ENCODE assay signal across 28 cellular contexts in the genomic region with DNA sequence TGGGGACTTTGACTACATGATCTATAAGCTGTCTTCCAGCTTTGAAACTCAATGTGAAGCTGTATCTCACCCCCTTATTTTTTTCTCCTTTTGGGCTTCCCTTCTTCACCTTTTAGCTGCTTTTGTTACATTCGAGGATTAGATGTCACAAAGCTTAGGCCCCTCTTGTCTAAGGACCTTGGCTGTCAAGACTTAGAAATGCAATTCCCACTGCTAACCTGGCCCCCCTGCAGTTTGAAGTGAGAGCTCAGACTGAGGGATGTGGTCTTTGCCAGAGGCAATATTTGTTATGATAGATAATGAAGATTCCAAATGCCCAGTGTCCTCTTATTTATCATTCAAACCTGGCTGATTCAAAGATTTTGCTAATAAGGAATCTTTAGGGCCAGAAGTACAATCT.
"Had no signal": no experiment of that assay in that cellular context is flagged by ENCODE, and none has a peak within 500 bp of the region (broad histone marks: within the 10 kb centered on the region; RNA-seq: fewer than 3 reads in every experiment).

No MANE protein-coding gene starts in this region.

- DNase-seq: activated CD4-positive, alpha-beta T cell treated with anti-CD3 and anti-CD28 coated beads for 1 hour; activated CD4-positive, alpha-beta T cell treated with anti-CD3 and anti-CD28 coated beads for 48 hours; activated CD4-positive, alpha-beta T cell treated with anti-CD3 and anti-CD28 coated beads, Interleukin-2, amount 50 U/mL, for 1 hour; activated CD4-positive, alpha-beta T cell treated with anti-CD3 and anti-CD28 coated beads, Interleukin-2, amount 50 U/mL, for 48 hours; activated CD8-positive, alpha-beta memory T cell treated with anti-CD3 and anti-CD28 coated beads for 24 hours; activated CD8-positive, alpha-beta T cell treated with anti-CD3 and anti-CD28 coated beads for 36 hours; activated effector memory CD4-positive, alpha-beta T cell treated with Interleukin-2 at 50 U/mL for 16 hours; activated gamma-delta T cell treated with Interleukin-2 at 50 U/mL for 16 hours; activated naive CD4-positive, alpha-beta T cell treated with anti-CD3 and anti-CD28 coated beads, Interleukin-2, amount 50 U/mL, for 16 hours; activated naive CD4-positive, alpha-beta T cell treated with Interleukin-2 at 50 U/mL for 16 hours; activated T-cell treated with anti-CD3 and anti-CD28 coated beads, Interleukin-2, amount 50 U/mL, for 4 hours; amniotic stem cell; anterior cingulate cortex; brain microvascular endothelial cell; dorsolateral prefrontal cortex; effector memory CD4-positive, alpha-beta T cell; erythroblast; foreskin keratinocyte; gastrocnemius medialis; glutamatergic neuron; T-helper 1 cell; T-helper 17 cell had no signal

- H3K4me3 ChIP-seq: coronary artery, dorsolateral prefrontal cortex, esophagus muscularis mucosa, gastrocnemius medialis had no signal

- H3K9me3 ChIP-seq: esophagus muscularis mucosa, gastrocnemius medialis had no signal

- H3K36me3 ChIP-seq: brain microvascular endothelial cell, esophagus muscularis mucosa, gastrocnemius medialis had no signal

- H3K4me1 Mint-ChIP-seq: activated T-helper 17 cell treated with anti-CD3 and anti-CD28 coated beads, Interleukin-2, amount 50 U/mL, for 72 hours; central memory CD8-positive, alpha-beta T cell; T-helper 17 cell had no signal

- H3K36me3 Mint-ChIP-seq: activated naive CD8-positive, alpha-beta T cell had no signal

- H3K4me1 ChIP-seq: foreskin keratinocyte had no signal

- H3K27ac ChIP-seq: brain microvascular endothelial cell, esophagus muscularis mucosa, foreskin keratinocyte, gastrocnemius medialis had no signal

- H3K4me3 Mint-ChIP-seq: activated CD8-positive, alpha-beta T cell treated with anti-CD3 and anti-CD28 coated beads for 36 hours; activated naive CD8-positive, alpha-beta T cell; activated T-cell treated with anti-CD3 and anti-CD28 coated beads, Interleukin-2, amount 50 U/mL, for 4 hours; activated T-helper 17 cell treated with anti-CD3 and anti-CD28 coated beads, Interleukin-2, amount 50 U/mL, for 72 hours; central memory CD8-positive, alpha-beta T cell; dendritic cell treated with granulocyte-macrophage colony-stimulating factor and Interleukin-4, amounts not matched to agents 40 ng/mL and 50 ng/mL, for 4 days; T-helper 17 cell had no signal

- H3K9me3 Mint-ChIP-seq: activated CD8-positive, alpha-beta T cell treated with anti-CD3 and anti-CD28 coated beads for 36 hours; activated T-cell treated with anti-CD3 and anti-CD28 coated beads, Interleukin-2, amount 50 U/mL, for 4 hours; activated T-helper 17 cell treated with anti-CD3 and anti-CD28 coated beads, Interleukin-2, amount 50 U/mL, for 72 hours; central memory CD8-positive, alpha-beta T cell; dendritic cell treated with granulocyte-macrophage colony-stimulating factor and Interleukin-4, amounts not matched to agents 40 ng/mL and 50 ng/mL, for 4 days had no signal

- H3K27ac Mint-ChIP-seq: activated CD8-positive, alpha-beta T cell treated with anti-CD3 and anti-CD28 coated beads for 36 hours; activated naive CD8-positive, alpha-beta T cell; activated T-helper 17 cell treated with anti-CD3 and anti-CD28 coated beads, Interleukin-2, amount 50 U/mL, for 72 hours; dendritic cell treated with granulocyte-macrophage colony-stimulating factor and Interleukin-4, amounts not matched to agents 40 ng/mL and 50 ng/mL, for 4 days; T-helper 17 cell had no signal

- H3K27me3 ChIP-seq: brain microvascular endothelial cell, esophagus muscularis mucosa, foreskin keratinocyte, gastrocnemius medialis had no signal

- ATAC-seq: activated CD8-positive, alpha-beta T cell treated with anti-CD3 and anti-CD28 coated beads for 36 hours; activated T-cell treated with anti-CD3 and anti-CD28 coated beads, Interleukin-2, amount 50 U/mL, for 4 hours; activated T-helper 17 cell treated with anti-CD3 and anti-CD28 coated beads, Interleukin-2, amount 50 U/mL, for 72 hours; foreskin keratinocyte; gastrocnemius medialis; T-helper 17 cell had no signal
